ENCODE assay signal across 16 cellular contexts in the genomic region with DNA sequence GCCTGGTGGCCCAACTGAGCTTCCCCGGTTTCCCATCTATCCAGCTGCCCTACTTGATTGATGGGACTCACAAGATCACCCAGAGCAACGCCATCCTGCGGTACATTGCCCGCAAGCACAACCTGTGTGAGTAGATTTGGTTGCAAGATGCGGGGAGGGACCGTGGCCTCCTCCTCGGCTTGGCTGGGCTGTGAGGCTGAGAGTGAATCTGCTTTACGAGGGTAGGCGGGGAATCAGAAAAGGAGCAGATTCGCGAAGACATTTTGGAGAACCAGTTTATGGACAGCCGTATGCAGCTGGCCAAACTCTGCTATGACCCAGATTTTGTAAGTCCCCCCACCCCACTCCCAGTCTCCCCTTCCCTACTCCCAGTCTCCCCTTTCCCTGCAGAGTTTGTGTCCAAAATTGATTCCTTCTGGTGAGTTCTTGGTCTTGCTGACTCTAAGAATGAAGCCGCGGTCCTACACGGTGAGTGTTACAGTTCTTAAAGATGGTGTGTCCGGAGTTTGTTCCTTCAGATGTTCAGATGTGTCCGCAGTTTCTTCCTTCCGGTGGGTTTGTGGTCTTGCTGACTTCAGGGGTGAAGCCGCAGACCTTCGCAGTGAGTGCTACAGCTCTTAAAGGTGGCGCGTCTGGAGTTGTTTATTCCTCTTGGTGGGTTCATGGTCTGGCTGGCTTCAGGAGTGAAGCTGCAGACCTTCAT. TPM values are rescaled to one million over a fixed set of nuclear protein-coding genes. Genes with fewer than 3 reads are reported as not detected.
DNase-seq lines count a peak whose midpoint lies in the region; ATAC-seq, FAIRE-seq and TF ChIP-seq lines count a peak whose summit lies in the region.
"Had no signal": no experiment of that assay in that cellular context is flagged by ENCODE, and none has a peak within 500 bp of the region (broad histone marks: within the 10 kb centered on the region; RNA-seq: fewer than 3 reads in every experiment).

No MANE protein-coding gene starts in this region.

- no TSS peak for BruUV-seq in GM12878 (replicated peaks; lab: Mats Ljungman, UMichigan)

- no peak overlapping the region for H4K8ac ChIP-seq in neuronal stem cell (ENCODE audit: low read depth, low read length)

- H3K4me1 ChIP-seq in GM12878 (ENCODE audit: control insufficient read depth, insufficient read depth, low read length) = peaks cover 10% of the 10 kb centered on the region
- H3K4me1 ChIP-seq in neuronal stem cell (ENCODE audit: control insufficient read depth in 2 of 2, insufficient read depth in 1 of 2, low read depth in 1 of 2, low read length in 2 of 2) = peaks cover 0 to 2% of the 10 kb centered on the region in 2 donors

- no peak for TF ChIP-seq EP300 in GM12878 (IDR thresholded peaks at IDR 0.05; ENCODE audit: borderline replicate concordance in 1 of 2, control insufficient read depth in 1 of 2, low read depth in 2 of 2, low read length in 2 of 2)

- H3K4me2 ChIP-seq in GM12878 (ENCODE audit: control insufficient read depth, insufficient read depth) (peak overlapping the region; percentile 38; the same call in 1 of the 2 replicates), neuronal stem cell (ENCODE audit: insufficient read depth, low read length, poor library complexity, severe bottlenecking) (no peak overlapping the region)

- no peak for ATAC-seq in GM12878

- no peak for TF ChIP-seq CTCF in GM12878 (IDR thresholded peaks at IDR 0.05 in 2 of 3, conservative IDR thresholded peaks at IDR 0.05 in 1 of 3; ENCODE audit: control insufficient read depth in 2 of 3, extremely low read depth in 1 of 3, insufficient read depth in 1 of 3, low read depth in 3 of 3, low read length in 3 of 3)

- TF ChIP-seq POLR2A in GM12878 (IDR thresholded peaks at IDR 0.05; ENCODE audit: low read depth, low read length) = no peak

- H2BK5ac ChIP-seq in neuronal stem cell (ENCODE audit: low read length) = no peak overlapping the region

- WGBS in GM12878 (ENCODE audit: insufficient coverage, insufficient replicate concordance, low lambda C conversion rate, missing lambda C conversion rate) = 45% methylated on average over 22 of the region's 22 CpGs
- WGBS in neuronal stem cell (ENCODE audit: extremely low coverage in 2 of 2, insufficient read length in 2 of 2, insufficient replicate concordance in 1 of 2), 2 donors = no CpG with 5 or more reads among the region's 22 CpGs

- no peaks in the 10 kb centered on the region for H3K9me3 ChIP-seq in GM12878 (replicated peaks; ENCODE audit: control insufficient read depth, insufficient read depth, low read length)
- peaks cover 0 to 2% of the 10 kb centered on the region in 2 donors for H3K9me3 ChIP-seq in neuronal stem cell (replicated peaks in 1 of 2; ENCODE audit: control insufficient read depth in 2 of 2, insufficient read depth in 1 of 2, low read depth in 1 of 2, low read length in 2 of 2)
- H3K9me3 ChIP-seq: HAP-1 had no signal

- RAD21 ChIA-PET in GM12878 (lab: Charles Lee; ENCODE audit: unreplicated experiment) = interaction anchor here (0.6 kb wide), 1 partner anchor 309 kb away, joined by 3 read pairs; no protein-coding TSS in a partner anchor

- intact Hi-C loops in GM12878 (cut with micrococcal nuclease; ENCODE audit: unreplicated experiment) = no loop called here

- POLR2A ChIA-PET in GM12878 (lab: Charles Lee) = no interaction called here

- H3K4me3 ChIP-seq in GM12878 (no peak overlapping the region), neuronal stem cell (ENCODE audit: low read length in 2 of 2) (no peak overlapping the region)
- H3K4me3 ChIP-seq: HAP-1 had no signal

- H2AFZ ChIP-seq in GM12878 (ENCODE audit: control insufficient read depth, low read depth, low read length) = no peak overlapping the region
- H2AFZ ChIP-seq in neuronal stem cell (ENCODE audit: low read length) = no peak overlapping the region

- DNase-seq in CMK (ENCODE audit: low read depth) (peak; percentile 71), KBM-7 (peak; percentile 84), GM12878 (ENCODE audit: low read depth, low spot score) (no peak), neuronal stem cell (ENCODE audit: low spot score) (no peak), epidermal melanocyte (ENCODE audit: insufficient read length, low spot score) (no peak), hippocampal formation (lab: John Stamatoyannopoulos, UW) (no peak), G401 (ENCODE audit: low spot score) (no peak)
- DNase-seq: amygdala; COR-L47; NCI-H1694; NCI-H82; stimulated activated CD4-positive, alpha-beta T cell treated with anti-CD3 and anti-CD28 coated beads, Interleukin-4, amount 100 ng/mL, for 4 hours had no signal

- H3K9ac ChIP-seq in GM12878 (ENCODE audit: control insufficient read depth, insufficient read depth, low read length) (no peak overlapping the region), neuronal stem cell (ENCODE audit: low read depth, low read length, poor library complexity) (no peak overlapping the region)

- in situ Hi-C loops in KBM-7 (cut with MboI; ENCODE audit: low pct_unique_long_range_greater_than_20kb, low sequenced_read_pairs) = loop anchor here (25.0 kb wide), 1 partner anchor 93 kb away; a partner anchor contains a TSS
- in situ Hi-C loops in GM12878 (cut with MboI) = no loop called here
- in situ Hi-C loops in G401 (cut with HindIII; ENCODE audit: low sequenced_read_pairs) = no loop called here

- SMC1A ChIA-PET in GM12878 (lab: Charles Lee; ENCODE audit: uncharacterized antibody, unreplicated experiment) = interaction anchor here (1.1 kb wide), 1 partner anchor 316 kb away, joined by 3 read pairs; a partner anchor contains a TSS

- no peaks in the 10 kb centered on the region for H4K20me1 ChIP-seq in GM12878 (ENCODE audit: control insufficient read depth, insufficient read depth)

- H3K23ac ChIP-seq in neuronal stem cell (ENCODE audit: low read depth, low read length, poor library complexity) = no peak overlapping the region

- no peak overlapping the region for H2BK12ac ChIP-seq in neuronal stem cell (ENCODE audit: low read length)

- H3K4ac ChIP-seq in neuronal stem cell (ENCODE audit: low read length) = no peak overlapping the region

- no peak for FAIRE-seq in GM12878 (lab: Jason Lieb, UNC)

- H2AK5ac ChIP-seq in neuronal stem cell (ENCODE audit: low read depth, low read length) = no peak overlapping the region

- peak overlapping the region; percentile 30 for H4K91ac ChIP-seq in neuronal stem cell (ENCODE audit: low read depth, low read length, poor library complexity)

- H2BK120ac ChIP-seq in neuronal stem cell (ENCODE audit: low read depth, low read length) = no peak overlapping the region

- no peaks in the 10 kb centered on the region for H3K79me2 ChIP-seq in GM12878 (ENCODE audit: control insufficient read depth, insufficient read depth, low read length)

- no peak overlapping the region for H3K27ac ChIP-seq in GM12878 (ENCODE audit: control insufficient read depth, insufficient read depth)
- no peak overlapping the region for H3K27ac ChIP-seq in neuronal stem cell (replicated peaks; ENCODE audit: low read length)

- peaks cover 2% of the 10 kb centered on the region for H3K79me1 ChIP-seq in neuronal stem cell (ENCODE audit: low read depth, low read length)

- H2BK15ac ChIP-seq in neuronal stem cell (ENCODE audit: low read length) = no peak overlapping the region

- H3K18ac ChIP-seq in neuronal stem cell (ENCODE audit: low read length) = no peak overlapping the region

- no peaks in the 10 kb centered on the region for H3K27me3 ChIP-seq in GM12878 (replicated peaks in 1 of 2; ENCODE audit: control insufficient read depth in 2 of 2, insufficient read depth in 2 of 2, low read length in 1 of 2)
- H3K27me3 ChIP-seq in neuronal stem cell (ENCODE audit: control insufficient read depth in 3 of 3, insufficient read depth in 3 of 3, low read depth in 1 of 3, low read length in 3 of 3) = no peaks in the 10 kb centered on the region

- CTCF ChIA-PET in GM12878 (lab: Yijun Ruan, JAX) = interaction anchor here (0.6 to 3.0 kb wide), 3 partner anchors 29 to 315 kb away, joined by 3 to 21 read pairs (median 3); a partner anchor contains a TSS

- TF ChIP-seq RAD21 in GM12878 (IDR thresholded peaks at IDR 0.05; ENCODE audit: insufficient read depth, low read depth, low read length) = no peak

- no peak overlapping the region for H3K14ac ChIP-seq in neuronal stem cell (ENCODE audit: low read length)

- H3K36me3 ChIP-seq in GM12878 (ENCODE audit: control insufficient read depth in 2 of 2, insufficient read depth in 2 of 2, low read length in 1 of 2) = no peaks in the 10 kb centered on the region
- peaks cover 0 to 6% of the 10 kb centered on the region in 2 donors for H3K36me3 ChIP-seq in neuronal stem cell (replicated peaks in 1 of 2; ENCODE audit: control insufficient read depth in 2 of 2, insufficient read depth in 2 of 2, low read length in 2 of 2)
- H3K36me3 ChIP-seq: HAP-1 had no signal

RNA-seq across cellular contexts. Expression of a gene that starts 1.5 kb away (rescaled TPM):
- 67.1 and 70.5 TPM in 2 replicates for total RNA-seq in GM12878 (2013; cell fraction: nucleolus; rRNA removed)
- total RNA-seq in GM12878 (2014; rRNA removed) (10.5 and 11.4 TPM in 2 replicates), GM12878 (2014; rRNA removed; fragmentation: Illumina TruSeq; extraction: Trizol) (9.9 and 13.5 TPM in 2 replicates), GM12878 (2021) (21.6 and 23.3 TPM in 2 replicates)
- polyA plus RNA-seq in GM12878 (2011; ENCODE audit: low read depth) = 68.5 TPM
- polyA plus RNA-seq in GM12878 (2011; rRNA removed) (4.8 and 8.3 TPM in 2 replicates), GM12878 (2014; fragmentation: Illumina TruSeq; extraction: Trizol) (31.8 and 32.0 TPM in 2 replicates), GM12878 (2014; fragmentation: Nextera tagmentation; extraction: Ambion mirVana) (10 to 100 TPM; 29.6 to 30.4 TPM), GM12878 (2014; rRNA removed) (28.1 and 32.3 TPM in 2 replicates), GM12878 (2016; fragmentation: Nextera tagmentation; extraction: Ambion mirVana) (10 to 100 TPM; 12.7 to 17.1 TPM)
- 6.3 and 7.1 TPM in 2 replicates for polyA plus RNA-seq in GM12878 (2011; cell fraction: cytosol; rRNA removed)
- 46.8 and 76.5 TPM in 2 replicates for polyA plus RNA-seq in GM12878 (2011; cell fraction: nucleus; rRNA removed)
- 62.3 and 69.9 TPM in 2 replicates for polyA plus RNA-seq in GM12878 (2012)
- polyA minus RNA-seq in GM12878 (2011; rRNA and poly(A)+ RNA removed) = 3.0 and 4.2 TPM in 2 replicates
- 1.1 TPM in 1 of 2 replicates, not detected in the other for polyA minus RNA-seq in GM12878 (2011; cell fraction: cytosol; rRNA and poly(A)+ RNA removed)
- 5.8 and 6.2 TPM in 2 replicates for polyA minus RNA-seq in GM12878 (2011; cell fraction: nucleus; rRNA and poly(A)+ RNA removed)
- 54.2 TPM for polyA plus RNA-seq in neuronal stem cell (2013, experiment 1 of 2)
- 51.8 TPM for polyA plus RNA-seq in neuronal stem cell (2013, experiment 2 of 2)
- total RNA-seq in G401 (2014; rRNA removed; shearing (Covaris generic)) = 18.2 and 24.6 TPM in 2 replicates

RNA-seq across cellular contexts. Expression of a gene that starts 13.5 kb away (rescaled TPM):
- total RNA-seq in GM12878 (2013; cell fraction: nucleolus; rRNA removed) = 48.3 and 51.3 TPM in 2 replicates
- 14.3 and 15.1 TPM in 2 replicates for total RNA-seq in GM12878 (2014; rRNA removed)
- total RNA-seq in GM12878 (2014; rRNA removed; fragmentation: Illumina TruSeq; extraction: Trizol) = 13.6 and 14.5 TPM in 2 replicates
- total RNA-seq in GM12878 (2021) = 20.4 and 21.4 TPM in 2 replicates
- 16.5 TPM for polyA plus RNA-seq in GM12878 (2011; ENCODE audit: low read depth)
- polyA plus RNA-seq in GM12878 (2011; rRNA removed) = 23.0 and 37.2 TPM in 2 replicates
- 34.1 and 36.8 TPM in 2 replicates for polyA plus RNA-seq in GM12878 (2011; cell fraction: cytosol; rRNA removed)
- polyA plus RNA-seq in GM12878 (2011; cell fraction: nucleus; rRNA removed) = 35.2 and 44.5 TPM in 2 replicates
- polyA plus RNA-seq in GM12878 (2012) = 17.4 and 19.3 TPM in 2 replicates
- 25.8 and 31.7 TPM in 2 replicates for polyA plus RNA-seq in GM12878 (2014; fragmentation: Illumina TruSeq; extraction: Trizol)
- polyA plus RNA-seq in GM12878 (2014; fragmentation: Nextera tagmentation; extraction: Ambion mirVana) = 10 to 100 TPM; 16.9 to 17.0 TPM
- 25.3 and 26.8 TPM in 2 replicates for polyA plus RNA-seq in GM12878 (2014; rRNA removed)
- polyA plus RNA-seq in GM12878 (2016; fragmentation: Nextera tagmentation; extraction: Ambion mirVana) = 10 to 100 TPM; 25.6 to 27.7 TPM
- 18.4 and 20.5 TPM in 2 replicates for polyA minus RNA-seq in GM12878 (2011; rRNA and poly(A)+ RNA removed)
- 8.7 and 11.6 TPM in 2 replicates for polyA minus RNA-seq in GM12878 (2011; cell fraction: cytosol; rRNA and poly(A)+ RNA removed)
- polyA minus RNA-seq in GM12878 (2011; cell fraction: nucleus; rRNA and poly(A)+ RNA removed) = 20.7 and 26.0 TPM in 2 replicates
- 18.1 TPM for polyA plus RNA-seq in neuronal stem cell (2013, experiment 1 of 2)
- polyA plus RNA-seq in neuronal stem cell (2013, experiment 2 of 2) = 18.1 TPM
- total RNA-seq in G401 (2014; rRNA removed; shearing (Covaris generic)) = 18.7 and 24.5 TPM in 2 replicates

RNA-seq across cellular contexts. Expression of a gene that starts 18.2 kb away (rescaled TPM):
- 18.1 and 24.5 TPM in 2 replicates for total RNA-seq in GM12878 (2013; cell fraction: nucleolus; rRNA removed)
- total RNA-seq in GM12878 (2014; rRNA removed) (16.0 and 16.6 TPM in 2 replicates), GM12878 (2014; rRNA removed; fragmentation: Illumina TruSeq; extraction: Trizol) (21.3 and 21.4 TPM in 2 replicates), GM12878 (2021) (32.4 and 33.5 TPM in 2 replicates)
- 45.6 TPM for polyA plus RNA-seq in GM12878 (2011; ENCODE audit: low read depth)
- polyA plus RNA-seq in GM12878 (2011; rRNA removed) (21.0 and 38.6 TPM in 2 replicates), GM12878 (2014; fragmentation: Illumina TruSeq; extraction: Trizol) (40.9 and 60.1 TPM in 2 replicates), GM12878 (2014; fragmentation: Nextera tagmentation; extraction: Ambion mirVana) (10 to 100 TPM; 66.7 to 75.6 TPM), GM12878 (2014; rRNA removed) (36.6 and 39.1 TPM in 2 replicates), GM12878 (2016; fragmentation: Nextera tagmentation; extraction: Ambion mirVana) (10 to 100 TPM; 54.1 to 56.6 TPM)
- 55.3 and 58.1 TPM in 2 replicates for polyA plus RNA-seq in GM12878 (2011; cell fraction: cytosol; rRNA removed)
- polyA plus RNA-seq in GM12878 (2011; cell fraction: nucleus; rRNA removed) = 23.7 and 32.3 TPM in 2 replicates
- polyA plus RNA-seq in GM12878 (2012) = 45.2 and 55.4 TPM in 2 replicates
- polyA minus RNA-seq in GM12878 (2011; rRNA and poly(A)+ RNA removed) = 27.6 and 38.4 TPM in 2 replicates
- 7.6 and 8.4 TPM in 2 replicates for polyA minus RNA-seq in GM12878 (2011; cell fraction: cytosol; rRNA and poly(A)+ RNA removed)
- 8.7 and 12.6 TPM in 2 replicates for polyA minus RNA-seq in GM12878 (2011; cell fraction: nucleus; rRNA and poly(A)+ RNA removed)
- 54.3 TPM for polyA plus RNA-seq in neuronal stem cell (2013, experiment 1 of 2)
- 55.1 TPM for polyA plus RNA-seq in neuronal stem cell (2013, experiment 2 of 2)
- total RNA-seq in G401 (2014; rRNA removed; shearing (Covaris generic)) = not detected in 2 replicates
- total RNA-seq: dermis microvascular lymphatic vessel endothelial cell, lung microvascular endothelial cell, pulmonary artery endothelial cell had no signal

RNA-seq across cellular contexts. Expression of a gene that starts 42.7 kb away (rescaled TPM):
- total RNA-seq in GM12878 (2013; cell fraction: nucleolus; rRNA removed) = 1.5 and 2.6 TPM in 2 replicates
- total RNA-seq in GM12878 (2014; rRNA removed) (0.28 TPM in 1 of 2 replicates, not detected in the other), GM12878 (2014; rRNA removed; fragmentation: Illumina TruSeq; extraction: Trizol) (0.13 and 0.18 TPM in 2 replicates), GM12878 (2021) (0.26 and 0.40 TPM in 2 replicates)
- polyA plus RNA-seq in GM12878 (2011; ENCODE audit: low read depth) = 1.1 TPM
- polyA plus RNA-seq in GM12878 (2011; rRNA removed) (0.10 and 0.23 TPM in 2 replicates), GM12878 (2014; fragmentation: Illumina TruSeq; extraction: Trizol) (0.34 and 0.92 TPM in 2 replicates), GM12878 (2014; fragmentation: Nextera tagmentation; extraction: Ambion mirVana) (under 1 TPM; 0.24 to 0.32 TPM), GM12878 (2014; rRNA removed) (0.19 and 0.27 TPM in 2 replicates), GM12878 (2016; fragmentation: Nextera tagmentation; extraction: Ambion mirVana) (under 1 TPM in 1 of 2 experiments, not detected in 1; 0.37 TPM)
- 0.09 and 0.15 TPM in 2 replicates for polyA plus RNA-seq in GM12878 (2011; cell fraction: cytosol; rRNA removed)
- 0.16 and 0.28 TPM in 2 replicates for polyA plus RNA-seq in GM12878 (2011; cell fraction: nucleus; rRNA removed)
- polyA plus RNA-seq in GM12878 (2012) = 1.0 and 1.2 TPM in 2 replicates
- polyA minus RNA-seq in GM12878 (2011; rRNA and poly(A)+ RNA removed) = 0.15 and 0.36 TPM in 2 replicates
- not detected in 2 replicates for polyA minus RNA-seq in GM12878 (2011; cell fraction: cytosol; rRNA and poly(A)+ RNA removed)
- polyA minus RNA-seq in GM12878 (2011; cell fraction: nucleus; rRNA and poly(A)+ RNA removed) = 0.24 and 1.2 TPM in 2 replicates
- polyA plus RNA-seq in neuronal stem cell (2013, experiment 1 of 2) = 0.67 TPM
- polyA plus RNA-seq in neuronal stem cell (2013, experiment 2 of 2) = 0.72 TPM
- 1.4 and 4.7 TPM in 2 replicates for total RNA-seq in G401 (2014; rRNA removed; shearing (Covaris generic))
- total RNA-seq: dermis microvascular lymphatic vessel endothelial cell, lung microvascular endothelial cell had no signal

RNA-seq across cellular contexts. Expression of a gene that starts 49.8 kb away (rescaled TPM):
- total RNA-seq in GM12878 (2013; cell fraction: nucleolus; rRNA removed) = 113 and 156 TPM in 2 replicates
- total RNA-seq in GM12878 (2014; rRNA removed) (43.4 and 49.9 TPM in 2 replicates), GM12878 (2014; rRNA removed; fragmentation: Illumina TruSeq; extraction: Trizol) (19.0 and 19.5 TPM in 2 replicates), GM12878 (2021) (66.5 and 75.9 TPM in 2 replicates)
- polyA plus RNA-seq in GM12878 (2011; ENCODE audit: low read depth) = 35.2 TPM
- polyA plus RNA-seq in GM12878 (2011; rRNA removed) (9.9 and 30.0 TPM in 2 replicates), GM12878 (2014; fragmentation: Illumina TruSeq; extraction: Trizol) (11.8 and 30.9 TPM in 2 replicates), GM12878 (2014; fragmentation: Nextera tagmentation; extraction: Ambion mirVana) (1 to 10 TPM; 2.0 to 3.0 TPM), GM12878 (2014; rRNA removed) (40.9 and 44.4 TPM in 2 replicates), GM12878 (2016; fragmentation: Nextera tagmentation; extraction: Ambion mirVana) (10 to 100 TPM; 31.8 to 33.1 TPM)
- 27.1 and 34.8 TPM in 2 replicates for polyA plus RNA-seq in GM12878 (2011; cell fraction: cytosol; rRNA removed)
- polyA plus RNA-seq in GM12878 (2011; cell fraction: nucleus; rRNA removed) = 346 and 354 TPM in 2 replicates
- polyA plus RNA-seq in GM12878 (2012) = 54.0 and 66.8 TPM in 2 replicates
- polyA minus RNA-seq in GM12878 (2011; rRNA and poly(A)+ RNA removed) = 29.3 and 51.2 TPM in 2 replicates
- polyA minus RNA-seq in GM12878 (2011; cell fraction: cytosol; rRNA and poly(A)+ RNA removed) = 15.6 and 17.7 TPM in 2 replicates
- 61.1 and 93.7 TPM in 2 replicates for polyA minus RNA-seq in GM12878 (2011; cell fraction: nucleus; rRNA and poly(A)+ RNA removed)
- 36.2 TPM for polyA plus RNA-seq in neuronal stem cell (2013, experiment 1 of 2)
- polyA plus RNA-seq in neuronal stem cell (2013, experiment 2 of 2) = 34.6 TPM
- total RNA-seq in G401 (2014; rRNA removed; shearing (Covaris generic)) = 90.0 and 101 TPM in 2 replicates

Comparison
In these comparisons a context has a peak if more than half of its experiments do, and no peak if none do; other contexts are left out.
1. DNase-seq: peak in CMK (single experiment) and KBM-7 (single experiment); none in GM12878 (single experiment), neuronal stem cell (single experiment), epidermal melanocyte (single experiment), hippocampal formation (0 of 2) and G401 (single experiment).
2. RNA of a gene that starts 18.2 kb away (total RNA-seq): 16.0 to 33.5 TPM in GM12878; not detected in G401; every median in the first group is over 10 times any median in the second.